In the genomic region with DNA sequence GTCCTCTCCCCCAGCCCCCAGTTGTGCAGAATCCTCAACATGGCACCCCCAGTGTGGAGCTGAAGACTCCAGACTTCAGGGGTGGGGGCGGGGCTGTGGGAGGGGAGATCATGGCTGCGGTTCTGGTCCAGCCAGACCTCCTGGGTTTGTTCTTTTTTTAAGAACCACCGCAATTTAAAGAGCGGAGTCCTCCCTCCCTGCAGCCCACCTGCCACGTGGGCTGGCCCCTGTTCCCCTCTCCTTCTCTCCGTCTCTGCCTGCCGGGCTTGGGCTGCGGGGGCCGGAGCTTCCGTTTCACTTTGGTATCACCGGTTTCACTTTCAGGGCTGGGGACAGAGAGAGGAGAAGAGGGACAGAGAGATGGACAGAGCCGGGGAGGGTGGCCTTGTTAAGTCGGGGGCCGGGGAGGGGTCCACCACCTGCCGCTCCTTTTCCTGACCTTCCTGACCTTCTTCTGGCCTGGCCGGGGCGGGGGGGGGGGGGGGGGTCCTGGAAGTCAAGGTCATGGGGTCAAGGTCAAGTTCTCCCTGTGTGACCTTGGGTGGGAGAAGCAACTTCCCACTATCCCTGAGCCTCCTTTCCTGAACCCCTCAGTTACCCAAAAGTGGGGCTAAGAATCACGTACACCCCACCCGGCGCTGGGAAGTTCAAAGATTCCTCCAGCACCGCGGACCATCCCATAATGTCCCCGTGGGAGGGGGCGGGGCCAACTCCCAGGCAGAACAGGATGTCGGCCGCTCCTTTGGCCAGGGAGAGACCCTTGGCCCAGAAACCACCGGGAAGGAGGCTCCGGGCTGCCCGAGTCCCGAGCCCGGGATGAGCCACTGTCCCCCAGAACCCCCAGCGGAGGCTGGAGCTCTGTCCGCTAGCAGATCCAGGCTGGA, we compare ENCODE assay signal across 8 cellular contexts.
DNase-seq lines count a peak whose midpoint lies in the region; ATAC-seq lines count a peak whose summit lies in the region.

No MANE protein-coding gene starts in this region.

- H3K27me3 ChIP-seq in iPS-15b (ENCODE audit: control insufficient read depth, insufficient read depth, low read length) = no peaks in the 10 kb centered on the region

- H3K36me3 Mint-ChIP-seq in activated naive CD4-positive, alpha-beta T cell treated with anti-CD3 and anti-CD28 coated beads, Interleukin-2, amount 50 U/mL, for 24 hours = no peaks in the 10 kb centered on the region

- peaks cover 5% of the 10 kb centered on the region for H3K4me1 ChIP-seq in iPS-15b (ENCODE audit: control insufficient read depth, insufficient read depth, low read length)

- DNase-seq in EH (ENCODE audit: low read depth) = peak; percentile 59
- peak; percentile 73 for DNase-seq in NAMALWA (ENCODE audit: low spot score)
- peak; percentile 50 for DNase-seq in stimulated activated CD4-positive, alpha-beta T cell treated with anti-CD3 and anti-CD28 coated beads, Interleukin-4, amount 100 ng/mL, for 24 hours
- no peak for DNase-seq in RKO (ENCODE audit: low spot score)
- no peak for DNase-seq in NCI-H2171 treated with DMSO at 0.1 percent for 48 hours (lab: John Stamatoyannopoulos, UW)

- peaks cover 33% of the 10 kb centered on the region for H3K4me1 Mint-ChIP-seq in activated naive CD4-positive, alpha-beta T cell treated with anti-CD3 and anti-CD28 coated beads, Interleukin-2, amount 50 U/mL, for 24 hours

- peak overlapping the region; percentile 88 for H3K27ac Mint-ChIP-seq in activated naive CD4-positive, alpha-beta T cell treated with anti-CD3 and anti-CD28 coated beads, Interleukin-2, amount 50 U/mL, for 24 hours

- H3K9me3 Mint-ChIP-seq in activated naive CD4-positive, alpha-beta T cell treated with anti-CD3 and anti-CD28 coated beads, Interleukin-2, amount 50 U/mL, for 24 hours = no peaks in the 10 kb centered on the region

- peak overlapping the region; percentile 13 for H3K4me3 ChIP-seq in iPS-15b (ENCODE audit: low read depth, low read length)

- H3K4me3 Mint-ChIP-seq in activated naive CD4-positive, alpha-beta T cell treated with anti-CD3 and anti-CD28 coated beads, Interleukin-2, amount 50 U/mL, for 24 hours = peak overlapping the region; percentile 78

- H3K9me3 ChIP-seq in iPS-15b (ENCODE audit: control insufficient read depth, insufficient read depth, low read length) = no peaks in the 10 kb centered on the region

- no peaks in the 10 kb centered on the region for H3K27me3 Mint-ChIP-seq in activated naive CD4-positive, alpha-beta T cell treated with anti-CD3 and anti-CD28 coated beads, Interleukin-2, amount 50 U/mL, for 24 hours

- H3K36me3 ChIP-seq in iPS-15b (ENCODE audit: control insufficient read depth, insufficient read depth, low read length) = no peaks in the 10 kb centered on the region

- ATAC-seq in GM21390 (IDR thresholded peaks at IDR 0.05; ENCODE audit: unreplicated experiment) = no peak

- H3K9ac ChIP-seq in iPS-15b (ENCODE audit: low read depth, low read length) = no peak overlapping the region

Comparison
In these comparisons a context has a peak if more than half of its experiments do, and no peak if none do; other contexts are left out.
1. DNase-seq: peak in EH (single experiment), NAMALWA (single experiment) and stimulated activated CD4-positive, alpha-beta T cell treated with anti-CD3 and anti-CD28 coated beads, Interleukin-4, amount 100 ng/mL, for 24 hours (single experiment); none in RKO (single experiment) and NCI-H2171 treated with DMSO at 0.1 percent for 48 hours (single experiment).